In the genomic region with DNA sequence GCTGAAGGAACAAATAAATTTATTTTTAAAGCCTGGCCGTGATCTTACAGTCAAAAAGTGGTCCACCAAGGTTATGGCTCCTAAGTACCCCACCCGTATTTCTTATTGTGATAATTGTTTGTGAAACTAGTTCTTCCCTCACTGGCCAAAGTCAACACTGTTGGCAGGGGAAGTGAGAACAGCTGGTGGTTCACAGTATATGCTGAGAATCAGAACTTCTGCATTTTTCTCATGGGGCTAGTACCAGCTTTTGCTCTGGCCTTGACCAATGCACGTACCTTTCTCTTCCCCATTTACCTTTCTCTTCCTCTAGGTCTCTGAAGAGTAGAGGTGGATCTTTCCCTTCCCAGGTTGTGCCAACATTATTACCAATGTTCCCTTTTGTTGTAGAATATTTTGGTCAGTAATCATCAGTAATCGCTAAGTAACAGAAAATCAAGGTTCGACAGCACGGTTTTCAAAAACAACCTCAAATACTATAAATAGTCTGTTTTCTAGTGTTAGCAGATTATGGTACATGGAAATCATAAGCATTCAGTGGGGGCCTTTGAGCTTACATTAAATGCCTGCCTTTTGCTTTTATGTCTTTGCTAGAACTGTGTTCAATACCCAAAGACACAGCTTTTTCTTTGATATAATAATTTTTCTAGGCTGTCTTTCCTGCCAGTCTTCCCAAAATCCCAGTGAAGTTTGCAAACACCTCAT, we compare ENCODE assay signal across 8 cellular contexts.
A peak's percentile ranks its signal among the peaks of the same experiment; 100 is the strongest.
DNase-seq lines count a peak whose midpoint lies in the region; ATAC-seq, FAIRE-seq and TF ChIP-seq lines count a peak whose summit lies in the region.

No MANE protein-coding gene starts in this region.

- POLR2A ChIA-PET in CD4-positive, alpha-beta T cell (lab: Charles Lee): interaction anchor here (0.7 kb wide), 1 partner anchor 683 kb away, joined by 3 read pairs; no protein-coding TSS in a partner anchor

- FAIRE-seq in kidney (lab: Jason Lieb, UNC): no peak

- H3K27ac Mint-ChIP-seq in CD4-positive, alpha-beta T cell: no peak overlapping the region

- intact Hi-C loops in CD4-positive, alpha-beta T cell (cut with DNase I, micrococcal nuclease): no loop called here
- intact Hi-C loops in kidney (cut with DNase I): no loop called here

- no peaks in the 10 kb centered on the region for H3K4me1 ChIP-seq in kidney (ENCODE audit: control insufficient read depth in 1 of 2, insufficient read depth in 1 of 2, low read depth in 1 of 2, low read length in 2 of 2)

- CTCF ChIA-PET in CD4-positive, alpha-beta T cell (lab: Charles Lee): no interaction called here

- H3K27me3 ChIP-seq in GM06990 (replicated peaks; ENCODE audit: control insufficient read depth, insufficient read depth, low read length): no peaks in the 10 kb centered on the region
- no peaks in the 10 kb centered on the region for H3K27me3 ChIP-seq in HL-60 (ENCODE audit: insufficient read depth, poor library complexity, severe bottlenecking)
- no peaks in the 10 kb centered on the region for H3K27me3 ChIP-seq in CD4-positive, alpha-beta T cell (ENCODE audit: control insufficient read depth, insufficient read depth, low read length)

- DNase-seq in GM06990 (ENCODE audit: extremely low read depth, insufficient read length) (peak; percentile 51), HL-60 (ENCODE audit: low read depth in 1 of 2, low spot score in 1 of 2) (peak in 1 of 2 experiments; percentile 78), fibroblast of peridontal ligament (ENCODE audit: extremely low read depth) (peak; percentile 44), kidney (no peak), SW 1271 (lab: John Stamatoyannopoulos, UW) (no peak), GOT3 (lab: John Stamatoyannopoulos, UW) (no peak)
- DNase-seq in CD4-positive, alpha-beta T cell: no peak

- H3K4me3 ChIP-seq in GM06990 (replicated peaks; ENCODE audit: low read depth, low read length): no peak overlapping the region
- no peak overlapping the region for H3K4me3 ChIP-seq in HL-60 (replicated peaks; ENCODE audit: insufficient read depth, low read length)
- no peak overlapping the region for H3K4me3 ChIP-seq in kidney (ENCODE audit: low read length in 2 of 2)

- peaks cover 8% of the 10 kb centered on the region for H3K4me1 Mint-ChIP-seq in CD4-positive, alpha-beta T cell (ENCODE audit: low read depth)

- ATAC-seq in GM21526 (IDR thresholded peaks at IDR 0.05; ENCODE audit: low FRiP score, unreplicated experiment): peak; percentile 99
- no peak for ATAC-seq in CD4-positive, alpha-beta T cell (ENCODE audit: poor library complexity)

- H3K9me3 ChIP-seq in CD4-positive, alpha-beta T cell (ENCODE audit: control insufficient read depth, low read length): no peaks in the 10 kb centered on the region
- no peaks in the 10 kb centered on the region for H3K9me3 ChIP-seq in kidney (ENCODE audit: control insufficient read depth in 1 of 2, low read length in 2 of 2)

- H3K9me3 Mint-ChIP-seq in CD4-positive, alpha-beta T cell: no peaks in the 10 kb centered on the region

- no peaks in the 10 kb centered on the region for H3K36me3 ChIP-seq in GM06990 (ENCODE audit: control insufficient read depth, insufficient read depth, low read length)
- no peaks in the 10 kb centered on the region for H3K36me3 ChIP-seq in kidney (ENCODE audit: control insufficient read depth in 1 of 2, insufficient read depth in 2 of 2, low read length in 2 of 2)

- H3K9ac ChIP-seq in kidney (ENCODE audit: low read length in 2 of 2): no peak overlapping the region

- H3K36me3 Mint-ChIP-seq in CD4-positive, alpha-beta T cell (ENCODE audit: low read depth): peaks cover 43% of the 10 kb centered on the region

- H3K4me3 Mint-ChIP-seq in CD4-positive, alpha-beta T cell: no peak overlapping the region

- peak overlapping the region; percentile 49 for H3K27ac ChIP-seq in HL-60 (replicated peaks)
- no peak overlapping the region for H3K27ac ChIP-seq in CD4-positive, alpha-beta T cell (ENCODE audit: low read depth, low read length)
- H3K27ac ChIP-seq in kidney (ENCODE audit: low read depth in 2 of 2, low read length in 2 of 2): no peak overlapping the region

- TF ChIP-seq CTCF in GM06990 (IDR thresholded peaks at IDR 0.05; ENCODE audit: insufficient read depth, low read length, poor library complexity, severe bottlenecking) (no peak), HL-60 (IDR thresholded peaks at IDR 0.05; ENCODE audit: insufficient read depth, low read length) (no peak), kidney (IDR thresholded peaks at IDR 0.05; ENCODE audit: borderline replicate concordance, extremely low read depth, insufficient read depth) (no peak)
- TF ChIP-seq CTCF in CD4-positive, alpha-beta T cell (IDR thresholded peaks at IDR 0.05): no peak

- H3K27me3 Mint-ChIP-seq in CD4-positive, alpha-beta T cell: no peaks in the 10 kb centered on the region

Comparison
In these comparisons a context has a peak if more than half of its experiments do, and no peak if none do; other contexts are left out.
1. DNase-seq: peak in GM06990 (single experiment) and fibroblast of peridontal ligament (single experiment); none in CD4-positive, alpha-beta T cell (0 of 10), kidney (single experiment), SW 1271 (0 of 2) and GOT3 (single experiment).